In the genomic region with DNA sequence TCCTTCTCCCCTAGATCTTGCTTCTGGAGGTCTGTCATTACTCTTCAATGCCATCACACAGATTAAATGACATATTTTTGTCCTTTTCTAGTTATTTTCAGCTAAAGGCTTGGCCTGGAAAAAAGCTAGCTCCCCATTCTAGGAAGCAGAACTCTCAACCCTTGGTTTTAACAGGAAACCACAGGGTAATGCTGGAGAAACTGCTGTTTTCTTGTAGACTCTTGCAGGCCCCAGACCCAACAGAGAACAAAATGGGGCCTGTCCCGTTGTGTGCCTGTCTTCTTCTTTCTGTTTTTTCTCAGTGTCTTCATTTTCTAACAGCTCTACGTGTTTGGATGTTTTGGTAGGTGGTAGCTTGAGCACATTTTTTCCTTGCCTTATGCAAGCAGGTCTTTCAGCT, we compare ENCODE assay signal across 1 cellular context.
TF ChIP-seq lines count a peak whose summit lies in the region.

No MANE protein-coding gene starts in this region.

TF ChIP-seq in HCT116, 20 proteins besides CTCF, POLR2A, EP300 and RAD21:
- TF ChIP-seq EZH2phosphoT487 (IDR thresholded peaks at IDR 0.05; ENCODE audit: borderline replicate concordance) (no peak), REST (IDR thresholded peaks at IDR 0.05; ENCODE audit: low read depth) (no peak), POLR2AphosphoS5 (IDR thresholded peaks at IDR 0.05; ENCODE audit: low read depth, low read length) (no peak), ZFX (IDR thresholded peaks at IDR 0.05) (no peak), TCF7L2 (IDR thresholded peaks at IDR 0.05; ENCODE audit: borderline replicate concordance, extremely low read depth, insufficient read depth, insufficient read length) (no peak), MAX (IDR thresholded peaks at IDR 0.05) (no peak), CEBPB (IDR thresholded peaks at IDR 0.05; ENCODE audit: low read depth) (no peak), EGR1 (IDR thresholded peaks at IDR 0.05; ENCODE audit: low read depth) (no peak), YY1 (IDR thresholded peaks at IDR 0.05; ENCODE audit: extremely low read depth, insufficient replicate concordance, low read depth, low read length) (no peak), ATF3 (IDR thresholded peaks at IDR 0.05) (no peak), SIN3A (IDR thresholded peaks at IDR 0.05; ENCODE audit: low read depth) (no peak), SP1 (IDR thresholded peaks at IDR 0.05; ENCODE audit: low read depth) (no peak), EZH2 (IDR thresholded peaks at IDR 0.05) (no peak), ZNF274 (IDR thresholded peaks at IDR 0.05; ENCODE audit: low read depth, low read length) (no peak), ELF1 (IDR thresholded peaks at IDR 0.05; ENCODE audit: borderline replicate concordance, low read depth) (no peak), CBX3 (IDR thresholded peaks at IDR 0.05; ENCODE audit: low read depth) (no peak), SRF (IDR thresholded peaks at IDR 0.05; ENCODE audit: low read depth) (no peak), FOSL1 (IDR thresholded peaks at IDR 0.05; ENCODE audit: low read depth) (no peak), JUND (IDR thresholded peaks at IDR 0.05) (no peak)
- TF ChIP-seq, protein P1, sequence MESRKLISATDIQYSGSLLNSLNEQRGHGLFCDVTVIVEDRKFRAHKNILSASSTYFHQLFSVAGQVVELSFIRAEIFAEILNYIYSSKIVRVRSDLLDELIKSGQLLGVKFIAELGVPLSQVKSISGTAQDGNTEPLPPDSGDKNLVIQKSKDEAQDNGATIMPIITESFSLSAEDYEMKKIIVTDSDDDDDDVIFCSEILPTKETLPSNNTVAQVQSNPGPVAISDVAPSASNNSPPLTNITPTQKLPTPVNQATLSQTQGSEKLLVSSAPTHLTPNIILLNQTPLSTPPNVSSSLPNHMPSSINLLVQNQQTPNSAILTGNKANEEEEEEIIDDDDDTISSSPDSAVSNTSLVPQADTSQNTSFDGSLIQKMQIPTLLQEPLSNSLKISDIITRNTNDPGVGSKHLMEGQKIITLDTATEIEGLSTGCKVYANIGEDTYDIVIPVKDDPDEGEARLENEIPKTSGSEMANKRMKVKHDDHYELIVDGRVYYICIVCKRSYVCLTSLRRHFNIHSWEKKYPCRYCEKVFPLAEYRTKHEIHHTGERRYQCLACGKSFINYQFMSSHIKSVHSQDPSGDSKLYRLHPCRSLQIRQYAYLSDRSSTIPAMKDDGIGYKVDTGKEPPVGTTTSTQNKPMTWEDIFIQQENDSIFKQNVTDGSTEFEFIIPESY (IDR thresholded peaks at IDR 0.05; ENCODE audit: extremely low read depth, insufficient replicate concordance, low read length), result no peak
TF ChIP-seq in HCT116: peak in this region for 0.
